In the genomic region with DNA sequence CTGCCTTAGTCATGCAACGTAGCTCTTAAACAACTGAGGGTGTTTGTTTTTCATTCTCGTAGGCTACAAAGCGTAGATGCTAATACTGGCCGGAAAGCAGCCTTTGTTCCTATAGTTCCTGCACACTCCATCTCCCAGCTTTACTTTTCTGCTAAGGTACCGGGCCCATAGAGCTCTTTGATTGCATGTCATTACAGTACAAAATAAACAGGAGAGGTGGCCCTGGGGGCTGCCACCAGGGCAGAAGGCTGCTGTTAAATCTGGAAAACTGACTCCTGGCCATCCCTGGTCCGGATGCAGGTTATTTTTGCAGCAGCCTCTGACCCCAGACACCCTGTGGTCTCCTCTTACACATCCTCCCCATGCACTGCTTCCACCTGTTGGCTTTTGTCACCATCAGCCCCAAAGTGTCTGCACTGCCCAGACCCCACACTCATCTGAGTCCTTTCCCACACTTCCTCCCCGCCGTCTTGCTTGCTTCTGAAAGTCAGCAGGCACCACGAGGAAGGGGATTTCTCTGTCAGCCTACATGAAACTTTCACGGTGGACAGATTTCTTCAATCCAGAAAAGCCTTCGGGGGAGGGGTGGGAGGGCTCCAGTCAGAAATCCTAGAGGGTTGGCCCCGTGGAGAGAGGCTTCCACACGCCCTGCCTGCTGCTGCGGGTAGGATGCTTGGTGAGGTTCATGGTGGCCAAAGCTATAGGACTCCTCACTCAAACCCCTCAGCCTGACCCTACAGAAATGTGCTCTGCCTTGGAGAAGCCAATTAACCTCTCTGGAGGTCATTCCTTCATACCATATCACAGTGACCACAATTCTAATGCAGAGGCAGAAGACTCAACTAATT, we compare ENCODE assay signal across 13 cellular contexts.
A peak's percentile ranks its signal among the peaks of the same experiment; 100 is the strongest.
DNase-seq lines count a peak whose midpoint lies in the region; ATAC-seq, FAIRE-seq and TF ChIP-seq lines count a peak whose summit lies in the region.
"Had no signal": no experiment of that assay in that cellular context is flagged by ENCODE, and none has a peak within 500 bp of the region (broad histone marks: within the 10 kb centered on the region; RNA-seq: fewer than 3 reads in every experiment).

No MANE protein-coding gene starts in this region.

- no peaks in the 10 kb centered on the region for H3K36me3 ChIP-seq in HepG2 (replicated peaks in 1 of 2; ENCODE audit: control insufficient read depth in 1 of 2, insufficient read depth in 2 of 2, low read length in 2 of 2)
- H3K36me3 ChIP-seq in PC-9 (ENCODE audit: low read depth) = no peaks in the 10 kb centered on the region
- H3K36me3 ChIP-seq: BE2C had no signal

- TF ChIP-seq POLR2A in HepG2 (IDR thresholded peaks at IDR 0.05; ENCODE audit: insufficient read depth in 1 of 2, low read depth in 2 of 2, low read length in 2 of 2) = no peak

- peak overlapping the region; percentile 16 for H3K4me2 ChIP-seq in HepG2 (ENCODE audit: low read depth, low read length)
- H3K4me2 ChIP-seq in PC-9 = no peak overlapping the region

- H3K9ac ChIP-seq in HepG2 (ENCODE audit: insufficient read depth, low read depth, low read length) = no peak overlapping the region
- H3K9ac ChIP-seq: GM23248 had no signal

- H4K20me1 ChIP-seq in HepG2 (ENCODE audit: insufficient read depth, low read length) (no peaks in the 10 kb centered on the region), PC-9 (ENCODE audit: insufficient read depth) (no peaks in the 10 kb centered on the region)

- intact Hi-C loops in HepG2 (cut with micrococcal nuclease; ENCODE audit: unreplicated experiment) = no loop called here
- intact Hi-C loops in PC-9 (cut with micrococcal nuclease; ENCODE audit: unreplicated experiment) = no loop called here

- no peak for TF ChIP-seq RAD21 in HepG2 (CRISPR knock-in tag; IDR thresholded peaks at IDR 0.05)

- peaks cover 25% of the 10 kb centered on the region for H3F3A ChIP-seq in PC-9 (ENCODE audit: insufficient read depth, low read depth)

- H3K27me3 ChIP-seq in HepG2 (ENCODE audit: control insufficient read depth in 1 of 2, insufficient read depth in 2 of 2, low read length in 2 of 2) = no peaks in the 10 kb centered on the region; a peak in 1 of 5 replicates
- H3K27me3 ChIP-seq in PC-9 (ENCODE audit: insufficient read depth, low read depth) = no peaks in the 10 kb centered on the region
- H3K27me3 ChIP-seq: BE2C had no signal

- TF ChIP-seq CTCF in HepG2 (CRISPR knock-in tag; IDR thresholded peaks at IDR 0.05) (no peak), PC-9 (conservative IDR thresholded peaks at IDR 0.05) (no peak)

- no peak overlapping the region for H3K27ac ChIP-seq in HepG2 (ENCODE audit: extremely low read length, insufficient read depth, low read length)
- H3K27ac ChIP-seq in PC-9 = no peak overlapping the region
- H3K27ac ChIP-seq: GM23248 had no signal

- BruUV-seq in HepG2 (replicated peaks; lab: Mats Ljungman, UMichigan) (no TSS peak), PC-9 (replicated peaks; lab: Mats Ljungman, UMichigan) (no TSS peak)

- peak; percentile 49 for ATAC-seq in GM19397 (IDR thresholded peaks at IDR 0.05; ENCODE audit: unreplicated experiment)
- peak; percentile 44 for ATAC-seq in HG03139 (IDR thresholded peaks at IDR 0.05; ENCODE audit: unreplicated experiment)
- ATAC-seq in HepG2 = peak; percentile 26; the same call in 2 of the 3 replicates
- ATAC-seq: activated CD4-positive, CD25-positive, alpha-beta regulatory T cell treated with anti-CD3 and anti-CD28 coated beads, Interleukin-2, amount 50 U/mL, for 24 hours had no signal

- TF ChIP-seq EP300 in HepG2 (IDR thresholded peaks at IDR 0.05; ENCODE audit: low read depth in 2 of 2, low read length in 2 of 2) = no peak
- TF ChIP-seq EP300 in HepG2 (CRISPR knock-in tag; IDR thresholded peaks at IDR 0.05; ENCODE audit: borderline replicate concordance) = no peak

- H2AFZ ChIP-seq in HepG2 (ENCODE audit: low read length) (no peak overlapping the region), PC-9 (no peak overlapping the region)

- H3K79me2 ChIP-seq in HepG2 (ENCODE audit: insufficient read depth, low read length) (no peaks in the 10 kb centered on the region), PC-9 (ENCODE audit: low read depth) (no peaks in the 10 kb centered on the region)

- DNase-seq in ELF-1 (ENCODE audit: low read depth, low spot score) (peak; percentile 39), HepG2 (ENCODE audit: low spot score) (no peak), germinal center (ENCODE audit: low spot score) (no peak), OCI-M2 (lab: John Stamatoyannopoulos, UW; ENCODE audit: unreplicated experiment) (no peak), PC-9 (no peak), NCI-H2029 treated with DMSO at 0.1 percent for 48 hours (lab: John Stamatoyannopoulos, UW) (no peak)
- DNase-seq: BE2C; effector CD4-positive, alpha-beta T cell; GM23248; NCI-H1930 had no signal

- H3K9me3 ChIP-seq in HepG2 (ENCODE audit: low read length) = no peaks in the 10 kb centered on the region
- H3K9me3 ChIP-seq in PC-9 (ENCODE audit: insufficient read depth, low read depth) = peaks cover 7% of the 10 kb centered on the region
- H3K9me3 ChIP-seq: BE2C had no signal

- POLR2A ChIA-PET in HepG2 (lab: Yijun Ruan, JAX) (interaction anchor here (0.6 to 2.2 kb wide), 11 partner anchors 11 to 308 kb away, joined by 3 to 10 read pairs (median 4); no protein-coding TSS in a partner anchor), PC-9 (lab: Charles Lee; ENCODE audit: unreplicated experiment) (interaction anchor here (0.5 kb wide), 2 partner anchors 36 to 40 kb away, joined by 3 to 8 read pairs; no protein-coding TSS in a partner anchor)

- H3K4me3 ChIP-seq in HepG2 (replicated peaks in 1 of 3; ENCODE audit: insufficient read depth in 1 of 3, low read depth in 2 of 3, low read length in 3 of 3) = no peak overlapping the region
- no peak overlapping the region for H3K4me3 ChIP-seq in PC-9
- H3K4me3 ChIP-seq: GM23248 had no signal

- FAIRE-seq in HepG2 (lab: Jason Lieb, UNC) = no peak

- no peaks in the 10 kb centered on the region for H3K9me2 ChIP-seq in PC-9 (ENCODE audit: insufficient read depth)

- 63% methylated on average over 12 of the region's 14 CpGs for WGBS in HepG2 (ENCODE audit: low lambda C conversion rate)

- in situ Hi-C loops in HepG2 (cut with HindIII; ENCODE audit: extremely low pct_ligation_motif_present, low pct_unique_long_range_greater_than_20kb) = no loop called here

- CTCF ChIA-PET in HepG2 (lab: Yijun Ruan, JAX; ENCODE audit: low intra/inter-chr PET ratio, low total read pairs) = no interaction called here
- CTCF ChIA-PET in PC-9 (lab: Charles Lee) = no interaction called here

- H3K4me1 ChIP-seq in HepG2 (ENCODE audit: insufficient read depth, low read length) (peaks cover 82% of the 10 kb centered on the region), PC-9 (replicated peaks; ENCODE audit: insufficient read depth) (peaks cover 32% of the 10 kb centered on the region)
- H3K4me1 ChIP-seq: BE2C had no signal

TF ChIP-seq in HepG2, 621 proteins besides CTCF, POLR2A, EP300 and RAD21:
- TF ChIP-seq ZNF501 (CRISPR knock-in tag; IDR thresholded peaks at IDR 0.05) (0 out of 2 replicates have a peak, but pooled peaks have one; percentile 14), ZC3H13 (CRISPR knock-in tag; IDR thresholded peaks at IDR 0.05) (no peak)
